ENCODE assay signal across 1 cellular context in genomic region chr17:59786536-59787319, GRCh38.
TF ChIP-seq lines count a peak whose summit lies in the region.

No MANE protein-coding gene starts in this region.

TF ChIP-seq in HEK293, 187 proteins besides CTCF, POLR2A, EP300 and RAD21 (continued from another document and continues in another):
- TF ChIP-seq ZNF280C (tag by site-specific recombination; IDR thresholded peaks at IDR 0.05) (no peak), KLF17 (tag by site-specific recombination; IDR thresholded peaks at IDR 0.05) (peak; percentile 53; the same call in 1 of the 2 replicates), ZNF580 (tag by site-specific recombination; IDR thresholded peaks at IDR 0.05) (peak; percentile 46; the same call in 1 of the 2 replicates), ZNF175 (tag by site-specific recombination; IDR thresholded peaks at IDR 0.05) (no peak), GLIS2 (tag by site-specific recombination; IDR thresholded peaks at IDR 0.05) (no peak), ZNF645 (tag by site-specific recombination; IDR thresholded peaks at IDR 0.05) (no peak), ZNF391 (tag by site-specific recombination; IDR thresholded peaks at IDR 0.05; ENCODE audit: borderline replicate concordance, low read depth) (peak; percentile 66; the same call in 1 of the 2 replicates), KLF1 (tag by site-specific recombination; IDR thresholded peaks at IDR 0.05) (peak; percentile 92), MEIS1 (CRISPR knock-in tag; IDR thresholded peaks at IDR 0.05; ENCODE audit: borderline replicate concordance) (peak; percentile 10; the same call in 1 of the 2 replicates), ZNF600 (tag by site-specific recombination; IDR thresholded peaks at IDR 0.05) (peak; percentile 95), ZNF830 (tag by site-specific recombination; IDR thresholded peaks at IDR 0.05; ENCODE audit: low read depth) (no peak), ZNF121 (tag by site-specific recombination; IDR thresholded peaks at IDR 0.05) (no peak), ZNF670 (tag by site-specific recombination; IDR thresholded peaks at IDR 0.05; ENCODE audit: low read depth) (no peak), MZF1 (tag by site-specific recombination; IDR thresholded peaks at IDR 0.05; ENCODE audit: borderline replicate concordance) (peak; percentile 89), ZNF433 (tag by site-specific recombination; IDR thresholded peaks at IDR 0.05; ENCODE audit: low read depth) (no peak), ZNF510 (tag by site-specific recombination; IDR thresholded peaks at IDR 0.05; ENCODE audit: insufficient replicate concordance) (no peak), ZNF157 (tag by site-specific recombination; IDR thresholded peaks at IDR 0.05) (no peak), YY2 (tag by site-specific recombination; IDR thresholded peaks at IDR 0.05) (no peak), ZNF37A (tag by site-specific recombination; IDR thresholded peaks at IDR 0.05) (no peak), ZNF148 (tag by site-specific recombination; IDR thresholded peaks at IDR 0.05; ENCODE audit: borderline replicate concordance) (no peak), ZNF169 (tag by site-specific recombination; IDR thresholded peaks at IDR 0.05) (no peak), ZNF132 (tag by site-specific recombination; IDR thresholded peaks at IDR 0.05; ENCODE audit: borderline replicate concordance) (no peak), ZNF629 (tag by site-specific recombination; IDR thresholded peaks at IDR 0.05) (peak; percentile 96), PATZ1 (tag by site-specific recombination; IDR thresholded peaks at IDR 0.05) (peak; percentile 81), ZNF18 (tag by site-specific recombination; IDR thresholded peaks at IDR 0.05) (no peak; the same call in 1 of the 2 replicates), ZBTB7A (tag by site-specific recombination; IDR thresholded peaks at IDR 0.05; ENCODE audit: low read depth) (no peak), GFI1B (tag by site-specific recombination; IDR thresholded peaks at IDR 0.05) (no peak), ZNF621 (tag by site-specific recombination; IDR thresholded peaks at IDR 0.05) (no peak), ZNF544 (tag by site-specific recombination; IDR thresholded peaks at IDR 0.05) (no peak), PRDM2 (tag by site-specific recombination; IDR thresholded peaks at IDR 0.05; ENCODE audit: borderline replicate concordance) (no peak), ZNF184 (tag by site-specific recombination; IDR thresholded peaks at IDR 0.05) (no peak), ZNF624 (tag by site-specific recombination; IDR thresholded peaks at IDR 0.05) (no peak), BCL11B (tag by site-specific recombination; IDR thresholded peaks at IDR 0.05; ENCODE audit: low read depth) (peak; percentile 63; the same call in 1 of the 2 replicates), ZSCAN5A (tag by site-specific recombination; IDR thresholded peaks at IDR 0.05) (no peak), PBX3 (CRISPR knock-in tag; IDR thresholded peaks at IDR 0.05) (no peak), HOXC10 (CRISPR knock-in tag; IDR thresholded peaks at IDR 0.05) (no peak), SCRT1 (tag by site-specific recombination; IDR thresholded peaks at IDR 0.05; ENCODE audit: borderline replicate concordance) (peak; percentile 51; the same call in 1 of the 2 replicates), EGR2 (tag by site-specific recombination; IDR thresholded peaks at IDR 0.05; ENCODE audit: low read depth) (no peak), ZNF529 (tag by site-specific recombination; IDR thresholded peaks at IDR 0.05; ENCODE audit: insufficient replicate concordance) (no peak)
